ENCODE assay signal across 12 cellular contexts in the genomic region with DNA sequence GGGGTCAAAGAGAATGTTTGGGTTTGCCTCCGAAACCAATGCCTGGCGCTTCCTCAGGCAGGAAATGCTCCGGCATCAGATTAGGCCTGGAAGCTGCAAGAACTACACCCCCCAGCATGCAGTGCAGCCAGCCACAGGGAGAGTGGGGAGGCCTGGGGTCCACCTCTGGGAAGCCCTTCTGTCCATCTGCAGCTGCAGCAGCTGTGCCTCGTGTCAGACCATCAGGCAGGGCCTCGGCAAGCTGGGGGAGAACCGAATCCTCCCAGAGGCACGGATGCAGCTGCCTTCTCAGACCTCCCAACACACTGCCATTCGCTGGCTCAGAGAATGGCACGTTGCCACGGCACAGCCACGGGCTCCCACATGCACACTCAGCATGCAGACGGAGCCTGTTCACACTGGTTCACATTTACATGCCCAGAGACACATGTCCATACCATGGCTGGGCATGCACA. TPM values are rescaled to one million over a fixed set of nuclear protein-coding genes. Genes with fewer than 3 reads are reported as not detected.
DNase-seq lines count a peak whose midpoint lies in the region; ATAC-seq and TF ChIP-seq lines count a peak whose summit lies in the region.
"Had no signal": no experiment of that assay in that cellular context is flagged by ENCODE, and none has a peak within 500 bp of the region (broad histone marks: within the 10 kb centered on the region; RNA-seq: fewer than 3 reads in every experiment).

No MANE protein-coding gene starts in this region.

- DNase-seq in NCI-H2171 treated with DMSO at 0.1 percent for 48 hours (lab: John Stamatoyannopoulos, UW) (peak; percentile 8), NCI-H2171 (lab: John Stamatoyannopoulos, UW) (no peak), dorsolateral prefrontal cortex (peak; percentile 40 to 93 (median 90)), left kidney (ENCODE audit: low read depth, low spot score) (peak; percentile 68), ureter (ENCODE audit: low spot score) (no peak)
- DNase-seq: activated T-cell treated with anti-CD3 and anti-CD28 coated beads, Interleukin-2, amount 50 U/mL, for 4 hours; NCI-H526 treated with DMSO at 0.1 percent for 48 hours had no signal

- TF ChIP-seq CTCF in dorsolateral prefrontal cortex (IDR thresholded peaks at IDR 0.05 in 54 of 56, conservative IDR thresholded peaks at IDR 0.05 in 2 of 56; ENCODE audit: low read depth in 1 of 56, partially characterized antibody in 56 of 56) = peak in 5 of 56 donors; percentile 5 to 17 (median 10)

- ATAC-seq in GM21619 (IDR thresholded peaks at IDR 0.05; ENCODE audit: unreplicated experiment) (no peak), HG02678 (IDR thresholded peaks at IDR 0.05; ENCODE audit: unreplicated experiment) (no peak)
- ATAC-seq: A549; activated T-cell treated with anti-CD3 and anti-CD28 coated beads, Interleukin-2, amount 50 U/mL, for 4 hours had no signal

- intact Hi-C loops in dorsolateral prefrontal cortex (cut with DNase I) = loop anchor here (1.0 to 10.0 kb wide), 4 partner anchors 36 to 294 kb away; a partner anchor contains a TSS

- H3K27me3 ChIP-seq in dorsolateral prefrontal cortex = no peaks in the 10 kb centered on the region
- H3K27me3 ChIP-seq: thyroid gland had no signal

- peak overlapping the region; percentile 72 to 96 (median 91) for H3K27ac ChIP-seq in dorsolateral prefrontal cortex
- H3K27ac ChIP-seq in temporal lobe (ENCODE audit: low read depth, low read length) = peak overlapping the region; percentile 60
- H3K27ac ChIP-seq: A549, thyroid gland had no signal

- peak overlapping the region in 5 of 59 donors; percentile 6 to 20 (median 9) for H3K4me3 ChIP-seq in dorsolateral prefrontal cortex
- H3K4me3 ChIP-seq: A549, thyroid gland had no signal

RNA-seq across cellular contexts. Expression of a gene that starts 57.4 kb away (rescaled TPM):
- total RNA-seq in dorsolateral prefrontal cortex = 100 to 1,000 TPM in 6 of 120 experiments, 10 to 100 TPM in 114; 45.3 to 136 (median 78.1) TPM
- 12.8 TPM for total RNA-seq in temporal lobe
- 232 TPM for total RNA-seq in ureter

Comparison
In these comparisons a context has a peak if more than half of its experiments do, and no peak if none do; other contexts are left out.
1. DNase-seq: peak in NCI-H2171 treated with DMSO at 0.1 percent for 48 hours (single experiment), dorsolateral prefrontal cortex (10 of 10) and left kidney (single experiment); none in NCI-H2171 (single experiment) and ureter (single experiment).